Comparison of ENCODE assay signal across 8 cellular contexts in the genomic region with DNA sequence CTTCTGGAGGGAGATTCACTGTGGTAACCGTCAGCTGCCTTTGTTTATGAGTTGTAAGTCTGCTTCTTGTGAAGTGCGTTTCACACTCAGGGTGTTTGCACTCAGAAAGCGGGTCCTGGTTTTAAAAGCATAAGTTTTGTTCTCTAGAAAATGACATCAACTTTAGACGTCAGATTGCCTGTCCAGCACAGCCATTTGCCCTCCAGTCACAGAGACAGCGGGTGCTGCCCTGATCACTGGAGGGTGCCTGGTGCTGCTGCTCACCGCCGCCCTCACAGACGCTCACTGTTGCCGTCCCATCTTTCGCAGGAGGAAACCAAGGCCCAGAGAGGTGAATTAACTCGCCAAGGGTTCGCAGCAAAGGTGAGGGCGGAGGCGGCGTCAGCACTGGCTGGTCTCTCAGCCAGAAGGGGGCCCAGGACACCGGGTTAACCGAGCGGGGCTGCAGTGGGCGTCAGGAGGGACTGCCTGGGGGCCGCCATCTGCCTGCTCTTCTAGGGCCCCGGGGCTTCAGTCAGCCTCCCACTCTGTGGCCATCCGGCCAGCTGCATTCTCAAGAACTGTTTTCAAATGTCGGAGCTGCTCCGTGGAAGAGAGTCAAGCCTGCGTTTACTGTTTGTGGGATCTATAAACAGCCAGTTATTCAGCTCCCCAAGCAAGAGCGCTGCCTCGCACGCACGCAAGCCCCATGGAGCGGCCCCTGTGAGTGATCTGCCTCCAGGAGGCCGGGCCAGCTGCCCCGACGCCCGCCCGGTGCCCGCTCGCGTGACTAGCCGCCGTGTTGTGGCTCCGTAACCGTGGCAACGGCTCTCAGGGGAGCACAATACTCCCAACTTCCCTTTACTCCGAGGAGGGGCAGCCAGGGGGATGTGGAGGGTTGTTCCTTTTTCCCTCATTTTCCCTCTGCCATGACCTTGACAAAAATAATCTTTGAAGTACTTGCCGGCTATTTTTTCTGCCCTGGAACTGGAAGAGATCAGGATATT. TPM values are rescaled to one million over a fixed set of nuclear protein-coding genes. Genes with fewer than 3 reads are reported as not detected.
DNase-seq lines count a peak whose midpoint lies in the region; ATAC-seq and TF ChIP-seq lines count a peak whose summit lies in the region.

No MANE protein-coding gene starts in this region.

- TF ChIP-seq POLR2A in heart left ventricle (IDR thresholded peaks at IDR 0.05): no peak

- WGBS in heart left ventricle, 4 donors: 27 to 37% (median 33%) methylated on average over 38 to 45 of the region's 45 CpGs

- H3K4me3 ChIP-seq in heart left ventricle: peak overlapping the region in 10 of 12 donors; percentile 16 to 51 (median 38)

- peaks cover 31% of the 10 kb centered on the region for H3K27me3 Mint-ChIP-seq in activated naive CD4-positive, alpha-beta T cell treated with anti-CD3 and anti-CD28 coated beads, Interleukin-2, amount 10 ng/mL, durations not matched to agents 7 days and 5 days

- no peak for TF ChIP-seq CTCF in heart left ventricle (IDR thresholded peaks at IDR 0.05)

- H3K27ac Mint-ChIP-seq in activated naive CD4-positive, alpha-beta T cell treated with anti-CD3 and anti-CD28 coated beads, Interleukin-2, amount 10 ng/mL, durations not matched to agents 7 days and 5 days: peak overlapping the region; percentile 69

- H3K36me3 ChIP-seq in heart left ventricle: no peaks in the 10 kb centered on the region

- H3K4me1 Mint-ChIP-seq in activated naive CD4-positive, alpha-beta T cell treated with anti-CD3 and anti-CD28 coated beads, Interleukin-2, amount 10 ng/mL, durations not matched to agents 7 days and 5 days: peaks cover 56% of the 10 kb centered on the region

- H3K9me3 Mint-ChIP-seq in activated naive CD4-positive, alpha-beta T cell treated with anti-CD3 and anti-CD28 coated beads, Interleukin-2, amount 10 ng/mL, durations not matched to agents 7 days and 5 days: no peaks in the 10 kb centered on the region

- DNase-seq in DMS79 treated with DMSO at 0.1 percent for 48 hours (lab: John Stamatoyannopoulos, UW) (peak; percentile 90), NCI-H774 (lab: John Stamatoyannopoulos, UW) (peak; percentile 98), heart left ventricle (peak; percentile 76 to 91 (median 87)), pulmonary artery endothelial cell (ENCODE audit: low read depth, low spot score) (peak; percentile 88), cortex of kidney (lab: John Stamatoyannopoulos, UW) (no peak)
- DNase-seq in activated naive CD4-positive, alpha-beta T cell treated with anti-CD3 and anti-CD28 coated beads, Interleukin-2, amount 10 ng/mL, durations not matched to agents 7 days and 5 days: peak; percentile 83

- peak overlapping the region in 6 of 12 donors; percentile 3 to 59 (median 20) for H3K27ac ChIP-seq in heart left ventricle

- no peaks in the 10 kb centered on the region for H3K9me3 ChIP-seq in heart left ventricle

- CTCF ChIA-PET in activated naive CD4-positive, alpha-beta T cell treated with anti-CD3 and anti-CD28 coated beads, Interleukin-2, amount 10 ng/mL, durations not matched to agents 7 days and 5 days (lab: Charles Lee): interaction anchor here (1.0 to 1.5 kb wide), 3 partner anchors 19 to 46 kb away, joined by 3 read pairs; no protein-coding TSS in a partner anchor

- intact Hi-C loops in heart left ventricle (cut with DNase I): no loop called here

- peaks cover 0 to 25% (median 0%) of the 10 kb centered on the region in 9 donors for H3K27me3 ChIP-seq in heart left ventricle

- peak overlapping the region; percentile 15 for H3K4me3 Mint-ChIP-seq in activated naive CD4-positive, alpha-beta T cell treated with anti-CD3 and anti-CD28 coated beads, Interleukin-2, amount 10 ng/mL, durations not matched to agents 7 days and 5 days

- H3K4me1 ChIP-seq in heart left ventricle: peaks cover 0 to 16% (median 11%) of the 10 kb centered on the region in 12 donors

- ATAC-seq in GM21360 (IDR thresholded peaks at IDR 0.05; ENCODE audit: unreplicated experiment) (peak; percentile 59), HG03571 (IDR thresholded peaks at IDR 0.05; ENCODE audit: unreplicated experiment) (peak; percentile 70), heart left ventricle (peak; percentile 76 to 95 (median 83))

- peaks cover 14% of the 10 kb centered on the region for H3K36me3 Mint-ChIP-seq in activated naive CD4-positive, alpha-beta T cell treated with anti-CD3 and anti-CD28 coated beads, Interleukin-2, amount 10 ng/mL, durations not matched to agents 7 days and 5 days

RNA-seq across cellular contexts. Expression of a gene that starts 43.4 kb away (rescaled TPM):
- total RNA-seq in heart left ventricle: 10 to 100 TPM; 33.6 to 45.5 (median 42.8) TPM
- 10 to 100 TPM; 20.6 to 45.4 TPM for polyA plus RNA-seq in heart left ventricle
- total RNA-seq in pulmonary artery endothelial cell: 35.3 and 45.0 TPM in 2 replicates
